Comparison of ENCODE assay signal across 11 cellular contexts in genomic region chr5:149172261-149172660, GRCh38. TPM values are rescaled to one million over a fixed set of nuclear protein-coding genes. Genes with fewer than 3 reads are reported as not detected.
DNase-seq lines count a peak whose midpoint lies in the region; ATAC-seq and TF ChIP-seq lines count a peak whose summit lies in the region.
"Had no signal": no experiment of that assay in that cellular context is flagged by ENCODE, and none has a peak within 500 bp of the region (broad histone marks: within the 10 kb centered on the region; RNA-seq: fewer than 3 reads in every experiment).

No MANE protein-coding gene starts in this region.

- no peak overlapping the region for H3K27ac Mint-ChIP-seq in effector memory CD8-positive, alpha-beta T cell

- peaks cover 4 to 25% (median 17%) of the 10 kb centered on the region in 4 donors for H3K4me1 ChIP-seq in upper lobe of left lung

- no peak overlapping the region for H3K4me3 ChIP-seq in upper lobe of left lung
- H3K4me3 ChIP-seq: thoracic aorta had no signal

- no peaks in the 10 kb centered on the region for H3K27me3 ChIP-seq in upper lobe of left lung

- TF ChIP-seq POLR2A in upper lobe of left lung (IDR thresholded peaks at IDR 0.05) = no peak

- H3K9me3 ChIP-seq in upper lobe of left lung = no peaks in the 10 kb centered on the region
- H3K9me3 ChIP-seq: thoracic aorta had no signal

- H3K4me1 Mint-ChIP-seq in effector memory CD8-positive, alpha-beta T cell (ENCODE audit: low read depth in 2 of 2) = no peaks in the 10 kb centered on the region

- H3K36me3 ChIP-seq in upper lobe of left lung = no peaks in the 10 kb centered on the region
- H3K36me3 ChIP-seq: thoracic aorta had no signal

- H3K9me3 Mint-ChIP-seq in effector memory CD8-positive, alpha-beta T cell = no peaks in the 10 kb centered on the region
- H3K9me3 Mint-ChIP-seq: activated T-cell treated with anti-CD3 and anti-CD28 coated beads, Interleukin-2, amount 50 U/mL, for 4 hours had no signal

- DNase-seq in AG08396 (ENCODE audit: low spot score) (peak; percentile 64), epithelial cell of prostate (ENCODE audit: low read depth, low spot score) (no peak), SKM-1 treated with dmso at 0.1 percent for 144 hours (lab: John Stamatoyannopoulos, UW; ENCODE audit: unreplicated experiment) (no peak), AML-193 (lab: John Stamatoyannopoulos, UW) (no peak), upper lobe of left lung (no peak)
- no peak for DNase-seq in effector memory CD8-positive, alpha-beta T cell
- DNase-seq: activated T-cell treated with anti-CD3 and anti-CD28 coated beads, Interleukin-2, amount 50 U/mL, for 4 hours; NCI-H2029 treated with DMSO at 0.1 percent for 48 hours had no signal

- TF ChIP-seq EP300 in upper lobe of left lung (IDR thresholded peaks at IDR 0.05) = no peak

- no peak overlapping the region for H3K4me3 Mint-ChIP-seq in effector memory CD8-positive, alpha-beta T cell
- H3K4me3 Mint-ChIP-seq: activated T-cell treated with anti-CD3 and anti-CD28 coated beads, Interleukin-2, amount 50 U/mL, for 4 hours had no signal

- peak overlapping the region; percentile 50 for H3K27ac ChIP-seq in epithelial cell of prostate
- no peak overlapping the region for H3K27ac ChIP-seq in upper lobe of left lung

- TF ChIP-seq CTCF in upper lobe of left lung (IDR thresholded peaks at IDR 0.05) = no peak

- no peaks in the 10 kb centered on the region for H3K36me3 Mint-ChIP-seq in effector memory CD8-positive, alpha-beta T cell (ENCODE audit: insufficient read depth)

- ATAC-seq in GM19328 (IDR thresholded peaks at IDR 0.05; ENCODE audit: unreplicated experiment) (peak; percentile 57), HG03565 (IDR thresholded peaks at IDR 0.05; ENCODE audit: unreplicated experiment) (peak; percentile 90), upper lobe of left lung (ENCODE audit: low FRiP score in 2 of 2) (no peak)
- ATAC-seq in effector memory CD8-positive, alpha-beta T cell (replicated peaks) = no peak

- 58 to 64% methylated on average over 4 of the region's 4 CpGs for WGBS in upper lobe of left lung, 2 donors

- peaks cover 34 to 48% of the 10 kb centered on the region in 2 donors for H3K27me3 Mint-ChIP-seq in effector memory CD8-positive, alpha-beta T cell

RNA-seq across cellular contexts. Expression of gene ABLIM3, which starts 31.0 kb away (rescaled TPM):
- total RNA-seq in upper lobe of left lung = 10 to 100 TPM in 5 of 6 donors, 1 to 10 TPM in 1; 7.2 to 38.0 (median 21.0) TPM

Comparison
In these comparisons a context has a peak if more than half of its experiments do, and no peak if none do; other contexts are left out.
1. ATAC-seq: peak in GM19328 (single experiment) and HG03565 (single experiment); none in effector memory CD8-positive, alpha-beta T cell (single experiment) and upper lobe of left lung (0 of 2).